1 cellular context compared by ENCODE assay signal in genomic region chr14:94298130-94298529, GRCh38.
TF ChIP-seq lines count a peak whose summit lies in the region.

No MANE protein-coding gene starts in this region.

TF ChIP-seq in HepG2, 621 proteins besides CTCF, POLR2A, EP300 and RAD21:
- TF ChIP-seq ZNF354B (CRISPR knock-in tag; IDR thresholded peaks at IDR 0.05) (no peak), ZNF687 (CRISPR knock-in tag; IDR thresholded peaks at IDR 0.05) (peak; percentile 35; the same call in 1 of the 2 replicates), NR2F2 (IDR thresholded peaks at IDR 0.05; ENCODE audit: borderline replicate concordance, low read depth) (no peak), TEAD2 (CRISPR knock-in tag; IDR thresholded peaks at IDR 0.05) (no peak), NFE2L1 (CRISPR knock-in tag; IDR thresholded peaks at IDR 0.05; ENCODE audit: borderline replicate concordance) (peak; percentile 46; the same call in 1 of the 2 replicates)
TF ChIP-seq in HepG2: peak in this region for 2.
